7 cellular contexts compared by ENCODE assay signal in the genomic region with DNA sequence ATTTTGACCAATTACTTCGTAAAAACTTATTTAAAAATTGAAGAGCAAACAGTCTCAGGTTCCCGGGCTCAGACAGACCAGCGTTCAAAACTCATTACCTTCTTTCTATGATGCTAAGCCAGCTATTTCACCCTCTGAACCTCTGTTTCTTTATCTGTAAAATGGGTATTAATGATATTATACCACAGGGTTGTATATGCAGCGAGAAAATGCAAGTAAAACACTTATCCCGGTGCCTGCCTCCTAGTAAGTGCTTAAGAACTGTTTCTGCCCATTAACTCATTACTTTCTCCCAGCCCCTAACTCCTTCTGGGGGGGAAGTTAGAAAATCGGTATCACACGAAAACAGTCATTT. TPM values are rescaled to one million over a fixed set of nuclear protein-coding genes. Genes with fewer than 3 reads are reported as not detected.
DNase-seq lines count a peak whose midpoint lies in the region; ATAC-seq and TF ChIP-seq lines count a peak whose summit lies in the region.

No MANE protein-coding gene starts in this region.

- TF ChIP-seq EP300 in stomach (IDR thresholded peaks at IDR 0.05): no peak

- peak overlapping the region; percentile 94 for H3K27ac Mint-ChIP-seq in activated T-helper 17 cell treated with anti-CD3 and anti-CD28 coated beads, Interleukin-2, amount 50 U/mL, for 72 hours
- H3K27ac Mint-ChIP-seq in immature natural killer cell: peak overlapping the region; percentile 87 to 99 (median 97)

- no peaks in the 10 kb centered on the region for H3K9me3 ChIP-seq in stomach
- no peaks in the 10 kb centered on the region for H3K9me3 ChIP-seq in adrenal gland (replicated peaks in 1 of 3)

- H3K9me3 Mint-ChIP-seq in activated T-helper 17 cell treated with anti-CD3 and anti-CD28 coated beads, Interleukin-2, amount 50 U/mL, for 72 hours: no peaks in the 10 kb centered on the region
- H3K9me3 Mint-ChIP-seq in immature natural killer cell: no peaks in the 10 kb centered on the region

- H3K4me3 ChIP-seq in HL-60 (replicated peaks; ENCODE audit: insufficient read depth, low read length): peak overlapping the region; percentile 81
- H3K4me3 ChIP-seq in stomach: peak overlapping the region; percentile 89 to 98 (median 92)
- peak overlapping the region in 1 of 4 donors; percentile 80 for H3K4me3 ChIP-seq in adrenal gland

- 35 to 42% (median 38%) methylated on average over 7 of the region's 7 CpGs for WGBS in stomach, 5 donors
- 38 to 41% (median 39%) methylated on average over 7 of the region's 7 CpGs for WGBS in adrenal gland, 4 donors

- peak overlapping the region; percentile 90 for H3K4me3 Mint-ChIP-seq in activated T-helper 17 cell treated with anti-CD3 and anti-CD28 coated beads, Interleukin-2, amount 50 U/mL, for 72 hours
- H3K4me3 Mint-ChIP-seq in immature natural killer cell: peak overlapping the region; percentile 89 to 99 (median 96)

- peaks cover 28 to 69% (median 61%) of the 10 kb centered on the region in 4 donors for H3K4me1 ChIP-seq in stomach
- H3K4me1 ChIP-seq in adrenal gland (replicated peaks in 1 of 2): peaks cover 18 to 36% of the 10 kb centered on the region in 2 donors

- peaks cover 4% of the 10 kb centered on the region for H3K27me3 Mint-ChIP-seq in activated T-helper 17 cell treated with anti-CD3 and anti-CD28 coated beads, Interleukin-2, amount 50 U/mL, for 72 hours
- H3K27me3 Mint-ChIP-seq in immature natural killer cell (ENCODE audit: low read depth in 3 of 3): peaks cover 8 to 14% (median 10%) of the 10 kb centered on the region in 3 donors

- H3K36me3 Mint-ChIP-seq in activated T-helper 17 cell treated with anti-CD3 and anti-CD28 coated beads, Interleukin-2, amount 50 U/mL, for 72 hours (ENCODE audit: low read depth): peaks cover 9% of the 10 kb centered on the region
- H3K36me3 Mint-ChIP-seq in immature natural killer cell: peaks cover 0 to 3% (median 0%) of the 10 kb centered on the region in 3 donors

- no peak for ATAC-seq in activated T-helper 17 cell treated with anti-CD3 and anti-CD28 coated beads, Interleukin-2, amount 50 U/mL, for 72 hours (replicated peaks)

- peaks cover 15% of the 10 kb centered on the region for H3K4me1 Mint-ChIP-seq in activated T-helper 17 cell treated with anti-CD3 and anti-CD28 coated beads, Interleukin-2, amount 50 U/mL, for 72 hours
- peaks cover 30 to 37% of the 10 kb centered on the region in 2 donors for H3K4me1 Mint-ChIP-seq in immature natural killer cell

- H3K27ac ChIP-seq in HL-60 (replicated peaks) (peak overlapping the region; percentile 25; the same call in 1 of the 2 replicates), stomach (peak overlapping the region; percentile 68 to 91 (median 90)), adrenal gland (peak overlapping the region in 1 of 5 donors; percentile 41)

- H3K27me3 ChIP-seq in HL-60 (ENCODE audit: insufficient read depth, poor library complexity, severe bottlenecking): no peaks in the 10 kb centered on the region
- H3K27me3 ChIP-seq in stomach: peaks cover 0 to 9% (median 0%) of the 10 kb centered on the region in 3 donors
- no peaks in the 10 kb centered on the region for H3K27me3 ChIP-seq in adrenal gland

- TF ChIP-seq CTCF in HL-60 (IDR thresholded peaks at IDR 0.05; ENCODE audit: insufficient read depth, low read length) (no peak), stomach (IDR thresholded peaks at IDR 0.05) (no peak), adrenal gland (IDR thresholded peaks at IDR 0.05) (no peak)

- TF ChIP-seq POLR2A in stomach (IDR thresholded peaks at IDR 0.05) (no peak), adrenal gland (IDR thresholded peaks at IDR 0.05) (no peak), erythroblast (IDR thresholded peaks at IDR 0.05; ENCODE audit: low read length) (no peak)

- no peaks in the 10 kb centered on the region for H3K36me3 ChIP-seq in stomach
- no peaks in the 10 kb centered on the region for H3K36me3 ChIP-seq in adrenal gland (replicated peaks in 1 of 2)

- DNase-seq in HL-60 (ENCODE audit: low read depth in 1 of 2, low spot score in 1 of 2): no peak
- DNase-seq in immature natural killer cell: no peak
- no peak for DNase-seq in stomach
- DNase-seq in adrenal gland: no peak
- no peak for DNase-seq in erythroblast (lab: John Stamatoyannopoulos, UW)
- DNase-seq in NCI-H187 (lab: John Stamatoyannopoulos, UW): no peak

- intact Hi-C loops in stomach (cut with DNase I; ENCODE audit: low total_unique reads): no loop called here
- intact Hi-C loops in adrenal gland (cut with DNase I): loop anchor here in 1 of 2 donors (5.0 kb wide), 2 partner anchors 62 to 202 kb away; no protein-coding TSS in a partner anchor

RNA-seq across cellular contexts. Expression of a gene that starts 0.4 kb away (rescaled TPM):
- total RNA-seq in activated T-helper 17 cell treated with anti-CD3 and anti-CD28 coated beads, Interleukin-2, amount 50 U/mL, for 72 hours: 10 to 100 TPM; 17.8 to 18.4 TPM
- polyA plus RNA-seq in immature natural killer cell: 1 to 10 TPM in 2 of 3 donors, under 1 TPM in 1; 0.68 to 2.1 (median 1.5) TPM
- 10 to 100 TPM in 3 of 5 donors, 1 to 10 TPM in 2; 4.2 to 80.4 (median 35.6) TPM for total RNA-seq in stomach
- polyA plus RNA-seq in stomach: 10 to 100 TPM; 20.8 to 24.5 (median 24.3) TPM
- total RNA-seq in adrenal gland: 10 to 100 TPM; 14.7 to 61.0 (median 24.6) TPM
- 10 to 100 TPM in 2 of 3 donors, 1 to 10 TPM in 1; 7.2 to 33.1 (median 27.5) TPM for polyA plus RNA-seq in adrenal gland

RNA-seq across cellular contexts. Expression of a gene that starts 41.0 kb away (rescaled TPM):
- total RNA-seq in activated T-helper 17 cell treated with anti-CD3 and anti-CD28 coated beads, Interleukin-2, amount 50 U/mL, for 72 hours: not detected
- not detected for polyA plus RNA-seq in immature natural killer cell
- not detected for total RNA-seq in stomach
- not detected for polyA plus RNA-seq in stomach
- total RNA-seq in adrenal gland: not detected
- not detected for polyA plus RNA-seq in adrenal gland
